Comparison of ENCODE assay signal across 1 cellular context in genomic region chr6:52881996-52882841, GRCh38.
TF ChIP-seq lines count a peak whose summit lies in the region.

No MANE protein-coding gene starts in this region.

TF ChIP-seq in HepG2, 621 proteins besides CTCF, POLR2A, EP300 and RAD21 (continued from another document and continues in another):
- TF ChIP-seq, protein P1, sequence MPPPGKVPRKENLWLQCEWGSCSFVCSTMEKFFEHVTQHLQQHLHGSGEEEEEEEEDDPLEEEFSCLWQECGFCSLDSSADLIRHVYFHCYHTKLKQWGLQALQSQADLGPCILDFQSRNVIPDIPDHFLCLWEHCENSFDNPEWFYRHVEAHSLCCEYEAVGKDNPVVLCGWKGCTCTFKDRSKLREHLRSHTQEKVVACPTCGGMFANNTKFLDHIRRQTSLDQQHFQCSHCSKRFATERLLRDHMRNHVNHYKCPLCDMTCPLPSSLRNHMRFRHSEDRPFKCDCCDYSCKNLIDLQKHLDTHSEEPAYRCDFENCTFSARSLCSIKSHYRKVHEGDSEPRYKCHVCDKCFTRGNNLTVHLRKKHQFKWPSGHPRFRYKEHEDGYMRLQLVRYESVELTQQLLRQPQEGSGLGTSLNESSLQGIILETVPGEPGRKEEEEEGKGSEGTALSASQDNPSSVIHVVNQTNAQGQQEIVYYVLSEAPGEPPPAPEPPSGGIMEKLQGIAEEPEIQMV (CRISPR knock-in tag; IDR thresholded peaks at IDR 0.05; ENCODE audit: low read depth) = 0 out of 2 replicates have a peak, but pooled peaks have one; percentile 75
- no peak for TF ChIP-seq PBX3 (CRISPR knock-in tag; IDR thresholded peaks at IDR 0.05; ENCODE audit: borderline replicate concordance)
- no peak for TF ChIP-seq ZMAT5 (CRISPR knock-in tag; IDR thresholded peaks at IDR 0.05; ENCODE audit: borderline replicate concordance, low read depth)
- TF ChIP-seq CREB3 (CRISPR knock-in tag; IDR thresholded peaks at IDR 0.05) = no peak
- TF ChIP-seq, protein P2, sequence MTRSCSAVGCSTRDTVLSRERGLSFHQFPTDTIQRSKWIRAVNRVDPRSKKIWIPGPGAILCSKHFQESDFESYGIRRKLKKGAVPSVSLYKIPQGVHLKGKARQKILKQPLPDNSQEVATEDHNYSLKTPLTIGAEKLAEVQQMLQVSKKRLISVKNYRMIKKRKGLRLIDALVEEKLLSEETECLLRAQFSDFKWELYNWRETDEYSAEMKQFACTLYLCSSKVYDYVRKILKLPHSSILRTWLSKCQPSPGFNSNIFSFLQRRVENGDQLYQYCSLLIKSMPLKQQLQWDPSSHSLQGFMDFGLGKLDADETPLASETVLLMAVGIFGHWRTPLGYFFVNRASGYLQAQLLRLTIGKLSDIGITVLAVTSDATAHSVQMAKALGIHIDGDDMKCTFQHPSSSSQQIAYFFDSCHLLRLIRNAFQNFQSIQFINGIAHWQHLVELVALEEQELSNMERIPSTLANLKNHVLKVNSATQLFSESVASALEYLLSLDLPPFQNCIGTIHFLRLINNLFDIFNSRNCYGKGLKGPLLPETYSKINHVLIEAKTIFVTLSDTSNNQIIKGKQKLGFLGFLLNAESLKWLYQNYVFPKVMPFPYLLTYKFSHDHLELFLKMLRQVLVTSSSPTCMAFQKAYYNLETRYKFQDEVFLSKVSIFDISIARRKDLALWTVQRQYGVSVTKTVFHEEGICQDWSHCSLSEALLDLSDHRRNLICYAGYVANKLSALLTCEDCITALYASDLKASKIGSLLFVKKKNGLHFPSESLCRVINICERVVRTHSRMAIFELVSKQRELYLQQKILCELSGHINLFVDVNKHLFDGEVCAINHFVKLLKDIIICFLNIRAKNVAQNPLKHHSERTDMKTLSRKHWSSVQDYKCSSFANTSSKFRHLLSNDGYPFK (CRISPR knock-in tag; IDR thresholded peaks at IDR 0.05; ENCODE audit: borderline replicate concordance) = peak; percentile 61; the same call in 1 of the 2 replicates
- TF ChIP-seq ZNF263 (CRISPR knock-in tag; IDR thresholded peaks at IDR 0.05) = no peak
- TF ChIP-seq, protein P3, sequence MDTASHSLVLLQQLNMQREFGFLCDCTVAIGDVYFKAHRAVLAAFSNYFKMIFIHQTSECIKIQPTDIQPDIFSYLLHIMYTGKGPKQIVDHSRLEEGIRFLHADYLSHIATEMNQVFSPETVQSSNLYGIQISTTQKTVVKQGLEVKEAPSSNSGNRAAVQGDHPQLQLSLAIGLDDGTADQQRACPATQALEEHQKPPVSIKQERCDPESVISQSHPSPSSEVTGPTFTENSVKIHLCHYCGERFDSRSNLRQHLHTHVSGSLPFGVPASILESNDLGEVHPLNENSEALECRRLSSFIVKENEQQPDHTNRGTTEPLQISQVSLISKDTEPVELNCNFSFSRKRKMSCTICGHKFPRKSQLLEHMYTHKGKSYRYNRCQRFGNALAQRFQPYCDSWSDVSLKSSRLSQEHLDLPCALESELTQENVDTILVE (CRISPR knock-in tag; IDR thresholded peaks at IDR 0.05) = no peak
- no peak for TF ChIP-seq ZNF615 (CRISPR knock-in tag; IDR thresholded peaks at IDR 0.05; ENCODE audit: borderline replicate concordance)
- no peak for TF ChIP-seq AKNA (CRISPR knock-in tag; IDR thresholded peaks at IDR 0.05; ENCODE audit: borderline replicate concordance)
- no peak for TF ChIP-seq NR2F2 (IDR thresholded peaks at IDR 0.05; ENCODE audit: borderline replicate concordance, low read depth)
- TF ChIP-seq, protein P4, sequence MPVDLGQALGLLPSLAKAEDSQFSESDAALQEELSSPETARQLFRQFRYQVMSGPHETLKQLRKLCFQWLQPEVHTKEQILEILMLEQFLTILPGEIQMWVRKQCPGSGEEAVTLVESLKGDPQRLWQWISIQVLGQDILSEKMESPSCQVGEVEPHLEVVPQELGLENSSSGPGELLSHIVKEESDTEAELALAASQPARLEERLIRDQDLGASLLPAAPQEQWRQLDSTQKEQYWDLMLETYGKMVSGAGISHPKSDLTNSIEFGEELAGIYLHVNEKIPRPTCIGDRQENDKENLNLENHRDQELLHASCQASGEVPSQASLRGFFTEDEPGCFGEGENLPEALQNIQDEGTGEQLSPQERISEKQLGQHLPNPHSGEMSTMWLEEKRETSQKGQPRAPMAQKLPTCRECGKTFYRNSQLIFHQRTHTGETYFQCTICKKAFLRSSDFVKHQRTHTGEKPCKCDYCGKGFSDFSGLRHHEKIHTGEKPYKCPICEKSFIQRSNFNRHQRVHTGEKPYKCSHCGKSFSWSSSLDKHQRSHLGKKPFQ (CRISPR knock-in tag; IDR thresholded peaks at IDR 0.05; ENCODE audit: insufficient replicate concordance) = no peak
- no peak for TF ChIP-seq RELA (CRISPR knock-in tag; IDR thresholded peaks at IDR 0.05)
- no peak for TF ChIP-seq BRD4 (CRISPR knock-in tag; IDR thresholded peaks at IDR 0.05)
- TF ChIP-seq ZSCAN20 (CRISPR knock-in tag; IDR thresholded peaks at IDR 0.05; ENCODE audit: borderline replicate concordance) = peak; percentile 15; the same call in 1 of the 2 replicates
- no peak for TF ChIP-seq HDAC1 (CRISPR knock-in tag; IDR thresholded peaks at IDR 0.05)
- TF ChIP-seq ZNF543 (CRISPR knock-in tag; IDR thresholded peaks at IDR 0.05) = no peak
- no peak for TF ChIP-seq ZNF501 (CRISPR knock-in tag; IDR thresholded peaks at IDR 0.05)
- no peak for TF ChIP-seq BCLAF1 (IDR thresholded peaks at IDR 0.05)
- TF ChIP-seq ZNF687 (CRISPR knock-in tag; IDR thresholded peaks at IDR 0.05) = peak; percentile 42
- TF ChIP-seq JUN (CRISPR knock-in tag; IDR thresholded peaks at IDR 0.05) = no peak
- TF ChIP-seq CBFB (CRISPR knock-in tag; IDR thresholded peaks at IDR 0.05) = no peak
- TF ChIP-seq GMEB1 (CRISPR knock-in tag; IDR thresholded peaks at IDR 0.05; ENCODE audit: borderline replicate concordance) = no peak
- no peak for TF ChIP-seq ZNF354B (CRISPR knock-in tag; IDR thresholded peaks at IDR 0.05)
